34 cellular contexts compared by ENCODE assay signal in genomic region chr5:55055183-55055582, GRCh38. TPM values are rescaled to one million over a fixed set of nuclear protein-coding genes. Genes with fewer than 3 reads are reported as not detected.
"Had no signal": no experiment of that assay in that cellular context is flagged by ENCODE, and none has a peak within 500 bp of the region (broad histone marks: within the 10 kb centered on the region; RNA-seq: fewer than 3 reads in every experiment).

No MANE protein-coding gene starts in this region.

- H3K27ac ChIP-seq: adrenal gland, ascending aorta, body of pancreas, brain microvascular endothelial cell, breast epithelium, cardiac muscle cell had no signal

- ATAC-seq: activated naive CD4-positive, alpha-beta T cell treated with anti-CD3 and anti-CD28 coated beads, Interleukin-2, amount 50 U/mL, for 72 hours; activated naive CD8-positive, alpha-beta T cell treated with anti-CD3 and anti-CD28 coated beads, Interleukin-2, amount 50 U/mL, for 24 hours; activated T-cell treated with anti-CD3 and anti-CD28 coated beads, Interleukin-2, amount 50 U/mL, for 4 hours; activated T-cell treated with anti-CD3 and anti-CD28 coated beads, Interleukin-2, amount 50 U/mL, for 72 hours; body of pancreas had no signal

- DNase-seq: activated effector memory CD4-positive, alpha-beta T cell treated with anti-CD3 and anti-CD28 coated beads, Interleukin-2, amount 50 U/mL, for 16 hours; activated effector memory CD4-positive, alpha-beta T cell treated with Interleukin-2 at 50 U/mL for 16 hours; activated gamma-delta T cell; activated gamma-delta T cell treated with Interleukin-2 at 50 U/mL for 16 hours; activated naive CD4-positive, alpha-beta T cell; activated naive CD4-positive, alpha-beta T cell treated with anti-CD3 and anti-CD28 coated beads for 36 hours; activated naive CD4-positive, alpha-beta T cell treated with anti-CD3 and anti-CD28 coated beads, Interleukin-2, amount 10 ng/mL, durations not matched to agents 7 days and 5 days; activated naive CD4-positive, alpha-beta T cell treated with anti-CD3 and anti-CD28 coated beads, Interleukin-2, amount 50 U/mL, for 16 hours; activated naive CD4-positive, alpha-beta T cell treated with Interleukin-2 at 50 U/mL for 16 hours; activated naive CD8-positive, alpha-beta T cell treated with anti-CD3 and anti-CD28 coated beads for 36 hours; activated naive CD8-positive, alpha-beta T cell treated with anti-CD3 and anti-CD28 coated beads, Interleukin-2, amount 10 ng/mL, durations not matched to agents 7 days and 5 days; activated naive CD8-positive, alpha-beta T cell treated with anti-CD3 and anti-CD28 coated beads, Interleukin-2, amount 50 U/mL, for 24 hours; activated T-cell treated with anti-CD3 and anti-CD28 coated beads, Interleukin-2, amount 50 U/mL, for 24 hours; activated T-cell treated with anti-CD3 and anti-CD28 coated beads, Interleukin-2, amount 50 U/mL, for 4 hours; activated T-cell treated with anti-CD3 and anti-CD28 coated beads, Interleukin-2, amount 50 U/mL, for 48 hours; activated T-cell treated with anti-CD3 and anti-CD28 coated beads, Interleukin-2, amount 50 U/mL, for 72 hours; adrenal gland; amniotic stem cell; amygdala; anterior cingulate cortex; aorta; body of pancreas; brain microvascular endothelial cell; caudate nucleus; central memory CD4-positive, alpha-beta T cell; cerebellar nuclear complex had no signal

- FAIRE-seq: astrocyte, bronchial epithelial cell had no signal

- H3K36me3 ChIP-seq: adrenal gland, ascending aorta, brain microvascular endothelial cell, breast epithelium, cardiac muscle cell had no signal

- H3K27me3 ChIP-seq: ascending aorta, body of pancreas, brain microvascular endothelial cell, breast epithelium, cardiac muscle cell had no signal

- H3K4me3 ChIP-seq: adrenal gland, ascending aorta, body of pancreas, breast epithelium, cardiac muscle cell had no signal

- H3K9me3 ChIP-seq: adrenal gland, ascending aorta had no signal

- H3K4me1 ChIP-seq: adrenal gland, ascending aorta, body of pancreas, breast epithelium had no signal

RNA-seq across cellular contexts. Expression of gene GZMK, which starts 31.1 kb away (rescaled TPM):
- total RNA-seq: activated naive CD4-positive, alpha-beta T cell treated with anti-CD3 and anti-CD28 coated beads for 36 hours; ascending aorta; astrocyte; bronchial epithelial cell; cardiac muscle cell; cerebellum; chondrocyte had no signal
- polyA plus RNA-seq: cardiac muscle cell had no signal

RNA-seq across cellular contexts. Expression of gene GZMA, which starts 47.3 kb away (rescaled TPM):
- total RNA-seq: ascending aorta, body of pancreas, bronchial epithelial cell, cardiac muscle cell, cerebellum, chondrocyte had no signal
- polyA plus RNA-seq: cardiac muscle cell had no signal
